In the genomic region with DNA sequence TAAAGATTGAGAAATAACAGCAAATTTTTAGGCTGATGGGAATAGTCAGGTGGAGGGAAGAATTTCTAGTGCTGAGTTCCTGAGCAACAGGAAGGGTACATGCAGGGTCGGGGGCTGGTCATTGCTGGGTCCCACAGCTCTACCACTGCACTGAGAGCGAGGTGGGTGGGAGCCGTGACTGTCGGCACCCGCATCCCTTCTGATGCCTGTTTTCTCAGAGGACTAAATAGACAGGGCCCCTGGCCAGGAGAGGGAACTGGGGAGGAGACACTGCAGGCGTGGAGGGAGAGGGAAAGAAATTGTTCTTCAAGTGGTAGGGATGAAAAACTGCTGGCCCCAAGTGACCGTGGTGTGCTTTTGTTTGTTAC, we compare ENCODE assay signal across 1 cellular context.
TF ChIP-seq lines count a peak whose summit lies in the region.

No MANE protein-coding gene starts in this region.

TF ChIP-seq in GM12878, 131 proteins besides CTCF, POLR2A, EP300 and RAD21:
- TF ChIP-seq MEF2A (IDR thresholded peaks at IDR 0.05; ENCODE audit: insufficient read depth, low read depth, low read length), result no peak
- no peak for TF ChIP-seq RUNX3 (IDR thresholded peaks at IDR 0.05; ENCODE audit: low read length)
- TF ChIP-seq, protein P1, sequence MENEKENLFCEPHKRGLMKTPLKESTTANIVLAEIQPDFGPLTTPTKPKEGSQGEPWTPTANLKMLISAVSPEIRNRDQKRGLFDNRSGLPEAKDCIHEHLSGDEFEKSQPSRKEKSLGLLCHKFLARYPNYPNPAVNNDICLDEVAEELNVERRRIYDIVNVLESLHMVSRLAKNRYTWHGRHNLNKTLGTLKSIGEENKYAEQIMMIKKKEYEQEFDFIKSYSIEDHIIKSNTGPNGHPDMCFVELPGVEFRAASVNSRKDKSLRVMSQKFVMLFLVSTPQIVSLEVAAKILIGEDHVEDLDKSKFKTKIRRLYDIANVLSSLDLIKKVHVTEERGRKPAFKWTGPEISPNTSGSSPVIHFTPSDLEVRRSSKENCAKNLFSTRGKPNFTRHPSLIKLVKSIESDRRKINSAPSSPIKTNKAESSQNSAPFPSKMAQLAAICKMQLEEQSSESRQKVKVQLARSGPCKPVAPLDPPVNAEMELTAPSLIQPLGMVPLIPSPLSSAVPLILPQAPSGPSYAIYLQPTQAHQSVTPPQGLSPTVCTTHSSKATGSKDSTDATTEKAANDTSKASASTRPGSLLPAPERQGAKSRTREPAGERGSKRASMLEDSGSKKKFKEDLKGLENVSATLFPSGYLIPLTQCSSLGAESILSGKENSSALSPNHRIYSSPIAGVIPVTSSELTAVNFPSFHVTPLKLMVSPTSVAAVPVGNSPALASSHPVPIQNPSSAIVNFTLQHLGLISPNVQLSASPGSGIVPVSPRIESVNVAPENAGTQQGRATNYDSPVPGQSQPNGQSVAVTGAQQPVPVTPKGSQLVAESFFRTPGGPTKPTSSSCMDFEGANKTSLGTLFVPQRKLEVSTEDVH (IDR thresholded peaks at IDR 0.05; ENCODE audit: low read depth, partially characterized antibody), result no peak
- TF ChIP-seq, protein P2, sequence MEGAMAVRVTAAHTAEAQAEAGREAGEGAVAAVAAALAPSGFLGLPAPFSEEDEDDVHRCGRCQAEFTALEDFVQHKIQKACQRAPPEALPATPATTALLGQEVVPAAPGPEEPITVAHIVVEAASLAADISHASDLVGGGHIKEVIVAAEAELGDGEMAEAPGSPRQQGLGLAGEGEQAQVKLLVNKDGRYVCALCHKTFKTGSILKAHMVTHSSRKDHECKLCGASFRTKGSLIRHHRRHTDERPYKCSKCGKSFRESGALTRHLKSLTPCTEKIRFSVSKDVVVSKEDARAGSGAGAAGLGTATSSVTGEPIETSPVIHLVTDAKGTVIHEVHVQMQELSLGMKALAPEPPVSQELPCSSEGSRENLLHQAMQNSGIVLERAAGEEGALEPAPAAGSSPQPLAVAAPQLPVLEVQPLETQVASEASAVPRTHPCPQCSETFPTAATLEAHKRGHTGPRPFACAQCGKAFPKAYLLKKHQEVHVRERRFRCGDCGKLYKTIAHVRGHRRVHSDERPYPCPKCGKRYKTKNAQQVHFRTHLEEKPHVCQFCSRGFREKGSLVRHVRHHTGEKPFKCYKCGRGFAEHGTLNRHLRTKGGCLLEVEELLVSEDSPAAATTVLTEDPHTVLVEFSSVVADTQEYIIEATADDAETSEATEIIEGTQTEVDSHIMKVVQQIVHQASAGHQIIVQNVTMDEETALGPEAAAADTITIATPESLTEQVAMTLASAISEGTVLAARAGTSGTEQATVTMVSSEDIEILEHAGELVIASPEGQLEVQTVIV (IDR thresholded peaks at IDR 0.05; ENCODE audit: borderline replicate concordance, partially characterized antibody), result no peak
- TF ChIP-seq, protein P3, sequence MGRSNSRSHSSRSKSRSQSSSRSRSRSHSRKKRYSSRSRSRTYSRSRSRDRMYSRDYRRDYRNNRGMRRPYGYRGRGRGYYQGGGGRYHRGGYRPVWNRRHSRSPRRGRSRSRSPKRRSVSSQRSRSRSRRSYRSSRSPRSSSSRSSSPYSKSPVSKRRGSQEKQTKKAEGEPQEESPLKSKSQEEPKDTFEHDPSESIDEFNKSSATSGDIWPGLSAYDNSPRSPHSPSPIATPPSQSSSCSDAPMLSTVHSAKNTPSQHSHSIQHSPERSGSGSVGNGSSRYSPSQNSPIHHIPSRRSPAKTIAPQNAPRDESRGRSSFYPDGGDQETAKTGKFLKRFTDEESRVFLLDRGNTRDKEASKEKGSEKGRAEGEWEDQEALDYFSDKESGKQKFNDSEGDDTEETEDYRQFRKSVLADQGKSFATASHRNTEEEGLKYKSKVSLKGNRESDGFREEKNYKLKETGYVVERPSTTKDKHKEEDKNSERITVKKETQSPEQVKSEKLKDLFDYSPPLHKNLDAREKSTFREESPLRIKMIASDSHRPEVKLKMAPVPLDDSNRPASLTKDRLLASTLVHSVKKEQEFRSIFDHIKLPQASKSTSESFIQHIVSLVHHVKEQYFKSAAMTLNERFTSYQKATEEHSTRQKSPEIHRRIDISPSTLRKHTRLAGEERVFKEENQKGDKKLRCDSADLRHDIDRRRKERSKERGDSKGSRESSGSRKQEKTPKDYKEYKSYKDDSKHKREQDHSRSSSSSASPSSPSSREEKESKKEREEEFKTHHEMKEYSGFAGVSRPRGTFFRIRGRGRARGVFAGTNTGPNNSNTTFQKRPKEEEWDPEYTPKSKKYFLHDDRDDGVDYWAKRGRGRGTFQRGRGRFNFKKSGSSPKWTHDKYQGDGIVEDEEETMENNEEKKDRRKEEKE (IDR thresholded peaks at IDR 0.05), result no peak
- TF ChIP-seq, protein P4, sequence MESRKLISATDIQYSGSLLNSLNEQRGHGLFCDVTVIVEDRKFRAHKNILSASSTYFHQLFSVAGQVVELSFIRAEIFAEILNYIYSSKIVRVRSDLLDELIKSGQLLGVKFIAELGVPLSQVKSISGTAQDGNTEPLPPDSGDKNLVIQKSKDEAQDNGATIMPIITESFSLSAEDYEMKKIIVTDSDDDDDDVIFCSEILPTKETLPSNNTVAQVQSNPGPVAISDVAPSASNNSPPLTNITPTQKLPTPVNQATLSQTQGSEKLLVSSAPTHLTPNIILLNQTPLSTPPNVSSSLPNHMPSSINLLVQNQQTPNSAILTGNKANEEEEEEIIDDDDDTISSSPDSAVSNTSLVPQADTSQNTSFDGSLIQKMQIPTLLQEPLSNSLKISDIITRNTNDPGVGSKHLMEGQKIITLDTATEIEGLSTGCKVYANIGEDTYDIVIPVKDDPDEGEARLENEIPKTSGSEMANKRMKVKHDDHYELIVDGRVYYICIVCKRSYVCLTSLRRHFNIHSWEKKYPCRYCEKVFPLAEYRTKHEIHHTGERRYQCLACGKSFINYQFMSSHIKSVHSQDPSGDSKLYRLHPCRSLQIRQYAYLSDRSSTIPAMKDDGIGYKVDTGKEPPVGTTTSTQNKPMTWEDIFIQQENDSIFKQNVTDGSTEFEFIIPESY (IDR thresholded peaks at IDR 0.05), result no peak
- TF ChIP-seq CBX3 (IDR thresholded peaks at IDR 0.05; ENCODE audit: borderline replicate concordance, low read depth), result no peak
TF ChIP-seq in GM12878: peak in this region for 0.
